ENCODE assay signal across 23 cellular contexts in the genomic region with DNA sequence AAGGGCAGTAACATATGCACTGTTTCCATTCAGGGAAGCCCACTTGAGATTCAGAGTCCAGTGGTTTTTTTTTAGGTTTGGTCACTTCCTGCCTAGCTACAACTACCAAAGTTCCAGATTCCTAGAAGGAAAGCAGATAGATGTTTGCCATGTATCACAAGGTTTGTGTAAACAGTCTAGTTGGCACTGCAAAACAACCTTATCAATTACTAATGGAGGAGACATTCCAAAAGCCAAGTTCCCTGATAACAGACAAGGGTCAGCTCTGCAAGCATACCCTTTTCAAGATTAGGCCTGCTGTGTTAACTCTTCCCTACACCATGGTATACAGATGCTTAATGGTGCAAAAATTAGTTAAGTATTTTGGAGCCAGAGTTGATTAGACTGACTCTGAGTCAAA.
DNase-seq lines count a peak whose midpoint lies in the region; ATAC-seq, FAIRE-seq and TF ChIP-seq lines count a peak whose summit lies in the region.
"Had no signal": no experiment of that assay in that cellular context is flagged by ENCODE, and none has a peak within 500 bp of the region (broad histone marks: within the 10 kb centered on the region; RNA-seq: fewer than 3 reads in every experiment).

No MANE protein-coding gene starts in this region.

- peak in 3 of 4 donors; percentile 45 to 70 (median 54) for ATAC-seq in pancreas
- ATAC-seq: A549 had no signal

- H3K9me3 ChIP-seq in hepatocyte (ENCODE audit: low read depth) (no peaks in the 10 kb centered on the region), pancreas (no peaks in the 10 kb centered on the region)
- H3K9me3 ChIP-seq: A549; BE2C; BLaER1 treated with 17β-estradiol and CSF1 and Interleukin-3, amounts not matched to agents 10 nM and 100 nM; HAP-1 had no signal

- H3K9me2 ChIP-seq in hepatocyte (replicated peaks; ENCODE audit: insufficient read depth) = no peaks in the 10 kb centered on the region

- no peak overlapping the region for H2AK5ac ChIP-seq in mesendoderm (ENCODE audit: low read length)

- no peaks in the 10 kb centered on the region for H3K36me3 ChIP-seq in hepatocyte (replicated peaks; ENCODE audit: insufficient read depth, low read depth)
- H3K36me3 ChIP-seq in mesendoderm (ENCODE audit: control insufficient read depth, insufficient read depth, low read length) = no peaks in the 10 kb centered on the region
- H3K36me3 ChIP-seq in pancreas = no peaks in the 10 kb centered on the region
- H3K36me3 ChIP-seq: BE2C; BLaER1 treated with 17β-estradiol and CSF1 and Interleukin-3, amounts not matched to agents 10 nM and 100 nM; HAP-1 had no signal

- no peak overlapping the region for H2BK5ac ChIP-seq in mesendoderm (ENCODE audit: low read length)

- H3K18ac ChIP-seq in mesendoderm (ENCODE audit: low read length) = no peak overlapping the region

- H4K20me1 ChIP-seq in hepatocyte (ENCODE audit: insufficient read depth, poor library complexity, severe bottlenecking) = no peaks in the 10 kb centered on the region
- H4K20me1 ChIP-seq: BLaER1 treated with 17β-estradiol and CSF1 and Interleukin-3, amounts not matched to agents 10 nM and 100 nM had no signal

- no peak overlapping the region for H4K5ac ChIP-seq in mesendoderm (ENCODE audit: low read length)

- H3K27me3 ChIP-seq in hepatocyte = no peaks in the 10 kb centered on the region
- H3K27me3 ChIP-seq in mesendoderm (ENCODE audit: insufficient read depth, low read length, poor library complexity) = no peaks in the 10 kb centered on the region
- no peaks in the 10 kb centered on the region for H3K27me3 ChIP-seq in pancreas
- H3K27me3 ChIP-seq: BE2C; BLaER1 treated with 17β-estradiol and CSF1 and Interleukin-3, amounts not matched to agents 10 nM and 100 nM had no signal

- H3K4me2 ChIP-seq in hepatocyte (no peak overlapping the region), mesendoderm (ENCODE audit: low read length) (no peak overlapping the region)
- H3K4me2 ChIP-seq: A549; BLaER1 treated with 17β-estradiol and CSF1 and Interleukin-3, amounts not matched to agents 10 nM and 100 nM had no signal

- TF ChIP-seq CTCF in hepatocyte (IDR thresholded peaks at IDR 0.05; ENCODE audit: poor library complexity) (no peak), pancreas (IDR thresholded peaks at IDR 0.05) (no peak)

- H4K8ac ChIP-seq in mesendoderm (ENCODE audit: low read depth, low read length) = no peak overlapping the region

- H3K9ac ChIP-seq in mesendoderm (ENCODE audit: low read length) = no peak overlapping the region
- H3K9ac ChIP-seq: BLaER1 treated with 17β-estradiol and CSF1 and Interleukin-3, amounts not matched to agents 10 nM and 100 nM had no signal

- no peak overlapping the region for H3K4me3 ChIP-seq in hepatocyte
- H3K4me3 ChIP-seq in mesendoderm (ENCODE audit: low read length) = no peak overlapping the region
- no peak overlapping the region for H3K4me3 ChIP-seq in pancreas
- H3K4me3 ChIP-seq: A549; BLaER1 treated with 17β-estradiol and CSF1 and Interleukin-3, amounts not matched to agents 10 nM and 100 nM; HAP-1 had no signal

- H2AFZ ChIP-seq in hepatocyte = no peak overlapping the region

- no peak overlapping the region for H3K56ac ChIP-seq in mesendoderm (ENCODE audit: low read length)

- no peak overlapping the region for H2BK15ac ChIP-seq in mesendoderm (replicated peaks; ENCODE audit: low read depth)

- H3K4me1 ChIP-seq in hepatocyte (ENCODE audit: insufficient read depth) (no peaks in the 10 kb centered on the region), mesendoderm (ENCODE audit: control insufficient read depth, low read depth, low read length) (no peaks in the 10 kb centered on the region), pancreas (no peaks in the 10 kb centered on the region)
- H3K4me1 ChIP-seq: A549, BE2C, HAP-1 had no signal

- intact Hi-C loops in pancreas (cut with DNase I) = no loop called here

- no peak for TF ChIP-seq POLR2A in GM12891 (IDR thresholded peaks at IDR 0.05; ENCODE audit: low read depth, low read length)

- FAIRE-seq in pancreas (lab: Jason Lieb, UNC) = no peak
- no peak for FAIRE-seq in GM12891 (lab: Jason Lieb, UNC)
- FAIRE-seq: A549, GM12892, H54 had no signal

- no peak overlapping the region for H2BK120ac ChIP-seq in mesendoderm (ENCODE audit: low read depth, low read length)

- H3K4ac ChIP-seq in mesendoderm (ENCODE audit: low read depth, low read length) = no peak overlapping the region

- H3K79me2 ChIP-seq in hepatocyte = no peaks in the 10 kb centered on the region
- no peaks in the 10 kb centered on the region for H3K79me2 ChIP-seq in mesendoderm (ENCODE audit: control insufficient read depth, insufficient read depth, low read length)

- H3K79me1 ChIP-seq in mesendoderm (ENCODE audit: low read length) = no peaks in the 10 kb centered on the region

- peak overlapping the region; percentile 29 for H3K27ac ChIP-seq in hepatocyte
- H3K27ac ChIP-seq in mesendoderm (ENCODE audit: low read depth, low read length) = no peak overlapping the region
- H3K27ac ChIP-seq in pancreas = no peak overlapping the region
- H3K27ac ChIP-seq: A549; BLaER1 treated with 17β-estradiol and CSF1 and Interleukin-3, amounts not matched to agents 10 nM and 100 nM had no signal

- H3K23ac ChIP-seq in mesendoderm (ENCODE audit: low read length) = no peak overlapping the region

- no peak for DNase-seq in hepatocyte (ENCODE audit: low spot score)
- peak; percentile 76 for DNase-seq in mesendoderm
- no peak for DNase-seq in pancreas
- DNase-seq in CD1c-positive myeloid dendritic cell (ENCODE audit: extremely low spot score) = no peak
- no peak for DNase-seq in GM12891 (ENCODE audit: insufficient read length, low spot score)
- DNase-seq in HuH-7.5 (ENCODE audit: low spot score) = no peak
- DNase-seq: 8988T; ACHN; AML-193; BE2C; Calu3; CD4-positive, alpha-beta memory T cell; COR-L47; DMS53; DMS79 treated with DMSO at 0.1 percent for 48 hours; GF-D8; GOT3; HFFc6 had no signal

TF ChIP-seq in GM12891, 5 proteins besides CTCF, POLR2A, EP300 and RAD21:
- TF ChIP-seq POU2F2 (IDR thresholded peaks at IDR 0.05; ENCODE audit: low read depth, low read length) = no peak
- TF ChIP-seq SPI1 (IDR thresholded peaks at IDR 0.05; ENCODE audit: low read depth, low read length) = no peak
- no peak for TF ChIP-seq TAF1 (IDR thresholded peaks at IDR 0.05; ENCODE audit: low read depth, low read length)
- no peak for TF ChIP-seq PAX5 (IDR thresholded peaks at IDR 0.05; ENCODE audit: insufficient read depth, low read length, severe bottlenecking)
- no peak for TF ChIP-seq POLR2AphosphoS5 (IDR thresholded peaks at IDR 0.05; ENCODE audit: low read depth, low read length)
